ENCODE assay signal across 19 cellular contexts in the genomic region with DNA sequence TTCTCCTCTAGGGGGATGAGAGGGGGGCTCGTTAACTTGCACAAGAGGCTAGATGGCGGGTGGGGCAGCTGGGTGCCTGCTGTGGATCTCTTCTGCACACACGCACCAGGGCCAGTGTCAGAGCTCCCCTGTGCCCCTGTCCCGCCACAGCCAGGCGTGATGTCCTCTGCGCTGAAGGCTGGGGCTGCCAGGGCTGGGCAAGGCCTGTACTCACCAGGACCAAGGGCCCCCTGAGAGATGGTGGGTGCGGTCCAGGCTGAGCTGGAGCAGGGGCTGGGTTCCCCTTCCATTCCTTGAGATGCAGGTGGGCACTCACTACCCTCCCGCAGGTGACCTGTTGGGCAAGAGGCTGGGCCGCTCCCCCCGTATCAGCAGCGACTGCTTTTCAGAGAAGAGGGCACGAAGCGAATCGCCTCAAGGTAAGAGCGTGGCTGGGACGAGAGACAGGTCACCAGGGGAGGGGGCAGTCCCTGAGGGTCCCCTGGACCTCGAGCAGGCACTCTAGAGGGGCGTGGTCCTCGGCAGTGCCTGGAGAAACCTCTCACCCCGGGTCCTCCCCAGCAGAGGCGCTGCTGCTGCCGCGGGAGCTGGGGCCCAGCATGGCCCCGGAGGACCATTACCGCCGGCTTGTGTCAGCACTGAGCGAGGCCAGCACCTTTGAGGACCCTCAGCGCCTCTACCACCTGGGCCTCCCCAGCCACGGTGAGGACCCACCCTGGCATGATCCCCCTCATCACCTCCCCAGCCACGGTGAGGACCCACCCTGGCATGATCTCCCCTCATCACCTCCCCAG. TPM values are rescaled to one million over a fixed set of nuclear protein-coding genes. Genes with fewer than 3 reads are reported as not detected.
DNase-seq lines count a peak whose midpoint lies in the region; ATAC-seq and TF ChIP-seq lines count a peak whose summit lies in the region.
"Had no signal": no experiment of that assay in that cellular context is flagged by ENCODE, and none has a peak within 500 bp of the region (broad histone marks: within the 10 kb centered on the region; RNA-seq: fewer than 3 reads in every experiment).

No MANE protein-coding gene starts in this region.

- H3K9me3 Mint-ChIP-seq in nephron: no peaks in the 10 kb centered on the region
- H3K9me3 Mint-ChIP-seq: T-helper 2 cell treated with Interferon-gamma antibody and Interleukin-4, amounts not matched to agents 5 μg/mL and 100 μg/mL, for 36 hours had no signal

- H4K5ac ChIP-seq in IMR-90 (ENCODE audit: low read depth, low read length): no peak overlapping the region

- no peaks in the 10 kb centered on the region for H3K9me3 ChIP-seq in IMR-90 (ENCODE audit: control insufficient read depth, insufficient read depth, low read length)
- H3K9me3 ChIP-seq in adipocyte (ENCODE audit: control insufficient read depth, low read length): no peaks in the 10 kb centered on the region
- H3K9me3 ChIP-seq in heart right ventricle: no peaks in the 10 kb centered on the region
- H3K9me3 ChIP-seq: thoracic aorta had no signal

- no peak for TF ChIP-seq POLR2A in IMR-90 (IDR thresholded peaks at IDR 0.05; ENCODE audit: low read depth, low read length)

- H2AFZ ChIP-seq in IMR-90 (replicated peaks; ENCODE audit: low read length, poor library complexity): no peak overlapping the region

- H3K4ac ChIP-seq in IMR-90 (ENCODE audit: low read depth, low read length): no peak overlapping the region; the same call in 1 of the 2 replicates

- peak overlapping the region; percentile 87 for H2AK5ac ChIP-seq in IMR-90 (ENCODE audit: low read depth, low read length)

- H2BK15ac ChIP-seq in IMR-90 (ENCODE audit: low read depth, low read length): peak overlapping the region; percentile 79; the same call in 1 of the 3 replicates

- peaks cover 4% of the 10 kb centered on the region for H4K20me1 ChIP-seq in IMR-90 (ENCODE audit: insufficient read depth, low read length)

- 84% methylated on average over 21 of the region's 30 CpGs; no CpG with 5 or more reads in 1 of the 2 experiments for WGBS in IMR-90 (ENCODE audit: extremely low coverage in 2 of 2, insufficient read length in 1 of 2), 2 experiments
- 68% methylated on average over 30 of the region's 30 CpGs for WGBS in heart right ventricle, 2 donors

- H3K4me1 Mint-ChIP-seq in nephron: peaks cover 28% of the 10 kb centered on the region

- H3K4me3 ChIP-seq in IMR-90 (ENCODE audit: insufficient read depth, low read depth, low read length) (no peak overlapping the region), adipocyte (ENCODE audit: low read length) (no peak overlapping the region), heart right ventricle (no peak overlapping the region)

- H2BK120ac ChIP-seq in IMR-90 (ENCODE audit: low read depth, low read length): peak overlapping the region; percentile 60

- TF ChIP-seq CTCF in IMR-90 (conservative IDR thresholded peaks at IDR 0.05; ENCODE audit: low read depth, low read length) (no peak), nephron (IDR thresholded peaks at IDR 0.05; ENCODE audit: unreplicated experiment in 3 of 3) (peak in 1 of 3 experiments; percentile 15), heart right ventricle (IDR thresholded peaks at IDR 0.05) (no peak)

- no peak overlapping the region for H3K23ac ChIP-seq in IMR-90 (ENCODE audit: low read depth, low read length)

- H3K27ac Mint-ChIP-seq in nephron: peak overlapping the region; percentile 84 to 93 (median 85)
- H3K27ac Mint-ChIP-seq: activated CD4-positive, alpha-beta T cell treated with anti-CD3 and anti-CD28 coated beads for 36 hours; T-helper 2 cell treated with Interferon-gamma antibody and Interleukin-4, amounts not matched to agents 5 μg/mL and 100 μg/mL, for 36 hours had no signal

- H3K9ac ChIP-seq in IMR-90 (ENCODE audit: low read depth, low read length) (no peak overlapping the region), adipocyte (ENCODE audit: low read length) (no peak overlapping the region)

- CTCF ChIA-PET in IMR-90 (lab: Yijun Ruan, JAX): interaction anchor here (0.6 to 1.0 kb wide), 3 partner anchors 14 to 34 kb away, joined by 3 to 4 read pairs (median 4); no protein-coding TSS in a partner anchor

- H2BK20ac ChIP-seq in IMR-90 (ENCODE audit: low read depth, low read length): peak overlapping the region; percentile 35; the same call in 1 of the 2 replicates

- H3K9me1 ChIP-seq in IMR-90 (ENCODE audit: insufficient read depth, low read length): no peaks in the 10 kb centered on the region

- H3K27ac ChIP-seq in IMR-90 (ENCODE audit: insufficient read depth, low read length) (no peak overlapping the region), heart right ventricle (peak overlapping the region in 1 of 10 donors; percentile 51)
- H3K27ac ChIP-seq: C4-2B, thoracic aorta had no signal

- H3K79me1 ChIP-seq in IMR-90 (ENCODE audit: low read depth in 1 of 2, low read length in 2 of 2): 0 out of 4 replicates have a peak, but pooled peaks cover 0 to 5% of the 10 kb centered on the region in 2 experiments

- peak overlapping the region; percentile 88 for H2AK9ac ChIP-seq in IMR-90 (replicated peaks; ENCODE audit: low read depth, low read length, poor library complexity)

- POLR2A ChIA-PET in IMR-90 (lab: Charles Lee; ENCODE audit: unreplicated experiment): no interaction called here

- H4K8ac ChIP-seq in IMR-90 (ENCODE audit: low read depth in 2 of 2, low read length in 2 of 2): no peak overlapping the region

- peaks cover under 1% of the 10 kb centered on the region for H3K36me3 Mint-ChIP-seq in nephron (ENCODE audit: low read depth)

- H3K36me3 ChIP-seq in IMR-90 (ENCODE audit: control insufficient read depth, insufficient read depth, low read length) (no peaks in the 10 kb centered on the region; the same call in 1 of the 2 replicates), adipocyte (ENCODE audit: control insufficient read depth, insufficient read depth, low read length, severe bottlenecking) (no peaks in the 10 kb centered on the region), heart right ventricle (no peaks in the 10 kb centered on the region)
- H3K36me3 ChIP-seq: thoracic aorta had no signal

- H3K27me3 Mint-ChIP-seq in nephron (ENCODE audit: low read depth): peaks cover 23% of the 10 kb centered on the region

- no peak overlapping the region for H3K18ac ChIP-seq in IMR-90 (ENCODE audit: low read depth, low read length)

- TF ChIP-seq RAD21 in IMR-90 (IDR thresholded peaks at IDR 0.05; ENCODE audit: low read length): no peak

- intact Hi-C loops in IMR-90 (cut with micrococcal nuclease): loop anchor here (1.0 kb wide), 1 partner anchor 35 kb away; no protein-coding TSS in a partner anchor
- intact Hi-C loops in heart right ventricle (cut with DNase I): loop anchor here in 2 of 10 donors (2.0 to 5.0 kb wide), 2 partner anchors 34 to 37 kb away; no protein-coding TSS in a partner anchor

- peak; percentile 58 for DNase-seq in ELF-1 (ENCODE audit: low read depth, low spot score)
- no peak for DNase-seq in IMR-90
- DNase-seq in adipocyte (ENCODE audit: low read depth): peak; percentile 22
- DNase-seq in COR-L47 (lab: John Stamatoyannopoulos, UW): no peak
- DNase-seq in heart right ventricle: no peak
- DNase-seq in NCI-H1694 treated with DMSO at 0.1 percent for 48 hours (lab: John Stamatoyannopoulos, UW): no peak
- DNase-seq: activated naive CD4-positive, alpha-beta T cell treated with anti-CD3 and anti-CD28 coated beads, Interleukin-2, amount 50 U/mL, for 16 hours; DND-41; SHP77 treated with DMSO at 0.1 percent for 48 hours; stimulated activated CD4-positive, alpha-beta T cell treated with anti-CD3 and anti-CD28 coated beads, Interleukin-4, amount 100 ng/mL, for 1 hour; stimulated activated CD8-positive, alpha-beta memory T cell treated with anti-CD3 and anti-CD28 coated beads, Interleukin-4, amount 100 ng/mL, for 48 hours had no signal

- H3K4me1 ChIP-seq in IMR-90 (ENCODE audit: control insufficient read depth, insufficient read depth, low read length) (peaks cover 39% of the 10 kb centered on the region), adipocyte (ENCODE audit: control insufficient read depth, insufficient read depth, low read length) (peaks cover 32% of the 10 kb centered on the region), heart right ventricle (peaks cover 6 to 58% (median 43%) of the 10 kb centered on the region in 9 donors)

- peak overlapping the region; percentile 75 for H4K91ac ChIP-seq in IMR-90 (ENCODE audit: insufficient read depth, low read depth, low read length)

- H3K27me3 ChIP-seq in IMR-90 (ENCODE audit: control insufficient read depth, insufficient read depth, low read length) (no peaks in the 10 kb centered on the region), adipocyte (replicated peaks; ENCODE audit: control insufficient read depth, insufficient read depth, low read length) (no peaks in the 10 kb centered on the region), heart right ventricle (peaks cover 27 to 90% (median 78%) of the 10 kb centered on the region in 7 donors)

- no peak overlapping the region for H3K56ac ChIP-seq in IMR-90 (ENCODE audit: extremely low read depth, insufficient read depth, low read length)

- H3K4me2 ChIP-seq in IMR-90 (ENCODE audit: low read depth, low read length): no peak overlapping the region

- BruUV-seq in IMR-90 (replicated peaks; lab: Mats Ljungman, UMichigan): no TSS peak

- no peak overlapping the region for H2BK5ac ChIP-seq in IMR-90 (ENCODE audit: low read depth, low read length, poor library complexity, severe bottlenecking)

- peak overlapping the region; percentile 21 to 38 (median 34) for H3K4me3 Mint-ChIP-seq in nephron
- H3K4me3 Mint-ChIP-seq: activated CD4-positive, alpha-beta T cell treated with anti-CD3 and anti-CD28 coated beads for 36 hours; T-helper 2 cell treated with Interferon-gamma antibody and Interleukin-4, amounts not matched to agents 5 μg/mL and 100 μg/mL, for 36 hours had no signal

- no peak for ATAC-seq in IMR-90 (ENCODE audit: low read depth)
- no peak for ATAC-seq in heart right ventricle

- H3K14ac ChIP-seq in IMR-90 (replicated peaks; ENCODE audit: low read depth, low read length): no peak overlapping the region

- in situ Hi-C loops in IMR-90 (cut with MboI; ENCODE audit: low sequenced_read_pairs): no loop called here

- dilution Hi-C loops in IMR-90 (cut with HindIII; ENCODE audit: low sequenced_read_pairs, unreplicated experiment): no loop called here

RNA-seq across cellular contexts. Expression of a gene that starts 15.2 kb away (rescaled TPM):
- total RNA-seq in IMR-90 (2012; rRNA removed) (5.9 and 6.9 TPM in 2 replicates), heart right ventricle (1 to 10 TPM in 8 of 10 donors, under 1 TPM in 2; 0.87 to 2.2 (median 1.2) TPM)
- polyA plus RNA-seq in IMR-90 (2012; rRNA removed) (22.9 and 31.9 TPM in 2 replicates), heart right ventricle (1 to 10 TPM; 1.5 to 2.4 TPM)
- 7.3 and 10.5 TPM in 2 replicates for polyA plus RNA-seq in IMR-90 (2012; cell fraction: cytosol; rRNA removed)
- polyA plus RNA-seq in IMR-90 (2012; cell fraction: nucleus; rRNA removed; ENCODE audit: low replicate concordance): 30.0 and 141 TPM in 2 replicates
- total RNA-seq: activated CD4-positive, alpha-beta T cell treated with anti-CD3 and anti-CD28 coated beads for 36 hours had no signal
- polyA plus RNA-seq: keratinocyte had no signal

RNA-seq across cellular contexts. Expression of a gene that starts 20.1 kb away (rescaled TPM):
- 105 and 106 TPM in 2 replicates for total RNA-seq in IMR-90 (2012; rRNA removed)
- polyA plus RNA-seq in IMR-90 (2012; rRNA removed): 74.2 and 75.7 TPM in 2 replicates
- 54.0 and 63.6 TPM in 2 replicates for polyA plus RNA-seq in IMR-90 (2012; cell fraction: cytosol; rRNA removed)
- polyA plus RNA-seq in IMR-90 (2012; cell fraction: nucleus; rRNA removed; ENCODE audit: low replicate concordance): 86.7 and 138 TPM in 2 replicates
- 10 to 100 TPM; 38.3 to 52.5 (median 42.6) TPM for total RNA-seq in heart right ventricle
- polyA plus RNA-seq in heart right ventricle: 10 to 100 TPM; 62.5 to 64.8 TPM

RNA-seq across cellular contexts. Expression of a gene that starts 21.5 kb away (rescaled TPM):
- total RNA-seq in IMR-90 (2012; rRNA removed) (3.4 and 3.6 TPM in 2 replicates), heart right ventricle (1 to 10 TPM; 1.3 to 6.6 (median 3.2) TPM)
- polyA plus RNA-seq in IMR-90 (2012; rRNA removed) (41.0 and 50.7 TPM in 2 replicates), heart right ventricle (10 to 100 TPM in 1 of 2 donors, 1 to 10 TPM in 1; 7.7 to 10.2 TPM)
- 14.1 and 16.5 TPM in 2 replicates for polyA plus RNA-seq in IMR-90 (2012; cell fraction: cytosol; rRNA removed)
- polyA plus RNA-seq in IMR-90 (2012; cell fraction: nucleus; rRNA removed; ENCODE audit: low replicate concordance): 305 and 1,032 TPM in 2 replicates

RNA-seq across cellular contexts. Expression of a gene that starts 27.4 kb away (rescaled TPM):
- total RNA-seq in IMR-90 (2012; rRNA removed) (0.28 and 0.54 TPM in 2 replicates), heart right ventricle (under 1 TPM in 2 of 10 donors, not detected in 8; 0.13 to 0.30 TPM)
- polyA plus RNA-seq in IMR-90 (2012; rRNA removed) (2.1 and 2.3 TPM in 2 replicates), heart right ventricle (under 1 TPM; 0.28 to 0.37 TPM)
- 0.66 and 1.7 TPM in 2 replicates for polyA plus RNA-seq in IMR-90 (2012; cell fraction: cytosol; rRNA removed)
- 8.1 and 24.8 TPM in 2 replicates for polyA plus RNA-seq in IMR-90 (2012; cell fraction: nucleus; rRNA removed; ENCODE audit: low replicate concordance)

RNA-seq across cellular contexts. Expression of a gene that starts 43.0 kb away (rescaled TPM):
- not detected in 2 replicates for total RNA-seq in IMR-90 (2012; rRNA removed)
- polyA plus RNA-seq in IMR-90 (2012; rRNA removed): not detected in 2 replicates
- polyA plus RNA-seq in IMR-90 (2012; cell fraction: cytosol; rRNA removed): not detected in 2 replicates
- polyA plus RNA-seq in IMR-90 (2012; cell fraction: nucleus; rRNA removed; ENCODE audit: low replicate concordance): 0.02 and 0.03 TPM in 2 replicates
- 100 to 1,000 TPM in 8 of 10 donors, 10 to 100 TPM in 2; 66.2 to 238 (median 122) TPM for total RNA-seq in heart right ventricle
- 100 to 1,000 TPM in 1 of 2 donors, 10 to 100 TPM in 1; 55.1 to 513 TPM for polyA plus RNA-seq in heart right ventricle
- total RNA-seq: activated CD4-positive, alpha-beta T cell treated with anti-CD3 and anti-CD28 coated beads for 36 hours; dermis microvascular lymphatic vessel endothelial cell; glomerular endothelial cell had no signal
- polyA plus RNA-seq: keratinocyte had no signal

Comparison
In these comparisons a context has a peak if more than half of its experiments do, and no peak if none do; other contexts are left out.
1. DNase-seq: peak in ELF-1 (single experiment) and adipocyte (single experiment); none in IMR-90 (single experiment), COR-L47 (single experiment), heart right ventricle (0 of 2) and NCI-H1694 treated with DMSO at 0.1 percent for 48 hours (single experiment).